12 cellular contexts compared by ENCODE assay signal in genomic region chr16:14549789-14550153, GRCh38.
DNase-seq lines count a peak whose midpoint lies in the region; ATAC-seq, FAIRE-seq and TF ChIP-seq lines count a peak whose summit lies in the region.
"Had no signal": no experiment of that assay in that cellular context is flagged by ENCODE, and none has a peak within 500 bp of the region (broad histone marks: within the 10 kb centered on the region; RNA-seq: fewer than 3 reads in every experiment).

No MANE protein-coding gene starts in this region.

- no peaks in the 10 kb centered on the region for H3K9me2 ChIP-seq in GM23338 (ENCODE audit: insufficient read depth)

- H3K23ac ChIP-seq in mesendoderm (ENCODE audit: low read length) = peak overlapping the region; percentile 17

- no peaks in the 10 kb centered on the region for H3K9me3 ChIP-seq in BE2C

- H2BK120ac ChIP-seq in mesendoderm (ENCODE audit: low read depth, low read length) = no peak overlapping the region

- no peak overlapping the region for H3K18ac ChIP-seq in mesendoderm (ENCODE audit: low read length)

- no peak overlapping the region for H3K4me3 Mint-ChIP-seq in GM23338

- no peaks in the 10 kb centered on the region; the same call in 1 of the 2 replicates for H3F3A ChIP-seq in GM23338 (replicated peaks; ENCODE audit: low read depth)

- H3K27me3 ChIP-seq in GM23338 (ENCODE audit: insufficient read depth) (no peaks in the 10 kb centered on the region), mesendoderm (ENCODE audit: insufficient read depth, low read length, poor library complexity) (no peaks in the 10 kb centered on the region), BE2C (no peaks in the 10 kb centered on the region), brain microvascular endothelial cell (replicated peaks) (no peaks in the 10 kb centered on the region)

- DNase-seq in GM23338 (ENCODE audit: low spot score) (no peak), NCI-H2081 treated with DMSO at 0.1 percent for 48 hours (lab: John Stamatoyannopoulos, UW) (peak; percentile 74), dermis microvascular lymphatic vessel endothelial cell (ENCODE audit: low read depth in 2 of 2) (peak; percentile 11 to 37), mesendoderm (no peak), BE2C (no peak), brain microvascular endothelial cell (no peak), GM12892 (ENCODE audit: insufficient read length) (no peak)
- no peak for DNase-seq in stimulated activated CD4-positive, alpha-beta T cell treated with anti-CD3 and anti-CD28 coated beads, Interleukin-4, amount 100 ng/mL, for 1 hour
- DNase-seq: activated T-cell treated with anti-CD3 and anti-CD28 coated beads, Interleukin-2, amount 50 U/mL, for 1 hour; NCI-H82 had no signal

- no peak overlapping the region for H2BK15ac ChIP-seq in mesendoderm (replicated peaks; ENCODE audit: low read depth)

- H3K4me1 Mint-ChIP-seq in GM23338 = peaks cover 28% of the 10 kb centered on the region

- no peaks in the 10 kb centered on the region for H3K9me3 Mint-ChIP-seq in GM23338

- H4K20me1 ChIP-seq in GM23338 (replicated peaks; ENCODE audit: insufficient read depth) = no peaks in the 10 kb centered on the region

- peaks cover 6% of the 10 kb centered on the region for H3K79me2 ChIP-seq in GM23338 (replicated peaks; ENCODE audit: insufficient read depth)
- no peaks in the 10 kb centered on the region for H3K79me2 ChIP-seq in mesendoderm (ENCODE audit: control insufficient read depth, insufficient read depth, low read length)

- in situ Hi-C loops in brain microvascular endothelial cell (cut with HindIII; ENCODE audit: low pct_ligation_motif_present, low sequenced_read_pairs) = no loop called here

- no peak for ATAC-seq in GM23338
- ATAC-seq: activated CD4-positive, CD25-positive, alpha-beta regulatory T cell treated with anti-CD3 and anti-CD28 coated beads, Interleukin-2, amount 50 U/mL, for 24 hours had no signal

- H3K9ac ChIP-seq in mesendoderm (ENCODE audit: low read length) = no peak overlapping the region
- H3K9ac ChIP-seq: KMS-11 had no signal

- no peaks in the 10 kb centered on the region for H3K79me1 ChIP-seq in mesendoderm (ENCODE audit: low read length)

- H3K4me1 ChIP-seq in GM23338 (ENCODE audit: insufficient read depth) (peaks cover 24% of the 10 kb centered on the region), mesendoderm (ENCODE audit: control insufficient read depth, low read depth, low read length) (no peaks in the 10 kb centered on the region), BE2C (no peaks in the 10 kb centered on the region; the same call in 1 of the 2 replicates)

- H3K56ac ChIP-seq in mesendoderm (ENCODE audit: low read length) = no peak overlapping the region

- no peak for TF ChIP-seq POLR2A in GM12892 (IDR thresholded peaks at IDR 0.05; ENCODE audit: low read depth, low read length)

- peak overlapping the region; percentile 81 for H3K27ac Mint-ChIP-seq in GM23338

- no peak overlapping the region for H3K4ac ChIP-seq in mesendoderm (ENCODE audit: low read depth, low read length)

- H3K4me2 ChIP-seq in GM23338 (0 out of 2 replicates have a peak overlapping the region, but pooled peaks have one; percentile 29), mesendoderm (ENCODE audit: low read length) (no peak overlapping the region)
- H3K4me2 ChIP-seq: KMS-11 had no signal

- no peak overlapping the region for H2AFZ ChIP-seq in GM23338

- TF ChIP-seq CTCF in GM23338 (conservative IDR thresholded peaks at IDR 0.05; ENCODE audit: low read depth in 2 of 2) (no peak), BE2C (IDR thresholded peaks at IDR 0.05; ENCODE audit: low read depth, low read length) (no peak), brain microvascular endothelial cell (IDR thresholded peaks at IDR 0.05; ENCODE audit: low read depth, low read length, missing control alignments) (no peak)

- H3K36me3 ChIP-seq in GM23338 (ENCODE audit: insufficient read depth) (no peaks in the 10 kb centered on the region), mesendoderm (ENCODE audit: control insufficient read depth, insufficient read depth, low read length) (no peaks in the 10 kb centered on the region), BE2C (0 out of 2 replicates have a peak, but pooled peaks cover 6% of the 10 kb centered on the region), brain microvascular endothelial cell (replicated peaks) (no peaks in the 10 kb centered on the region)

- no peak overlapping the region for H4K8ac ChIP-seq in mesendoderm (ENCODE audit: low read depth, low read length)

- WGBS in mesendoderm (ENCODE audit: extremely low coverage, insufficient coverage, low lambda C conversion rate) = no CpG with 5 or more reads among the region's 5 CpGs

- no peak overlapping the region for H2AK5ac ChIP-seq in mesendoderm (ENCODE audit: low read length)

- peak overlapping the region; percentile 48; the same call in 1 of the 2 replicates for H3K27ac ChIP-seq in GM23338 (ENCODE audit: low read depth)
- no peak overlapping the region for H3K27ac ChIP-seq in mesendoderm (ENCODE audit: low read depth, low read length)
- H3K27ac ChIP-seq in brain microvascular endothelial cell = no peak overlapping the region
- H3K27ac ChIP-seq: KMS-11 had no signal

- H3K4me3 ChIP-seq in GM23338 (no peak overlapping the region), mesendoderm (ENCODE audit: low read length) (no peak overlapping the region), BE2C (ENCODE audit: low read depth, low read length) (no peak overlapping the region), brain microvascular endothelial cell (ENCODE audit: low read depth, low read length) (no peak overlapping the region)

- no peak overlapping the region for H4K5ac ChIP-seq in mesendoderm (ENCODE audit: low read length)

- H3K36me3 Mint-ChIP-seq in GM23338 (ENCODE audit: low read depth) = peaks cover 17% of the 10 kb centered on the region; the same call in 2 of the 3 replicates

- H2BK5ac ChIP-seq in mesendoderm (ENCODE audit: low read length) = no peak overlapping the region

- H3K27me3 Mint-ChIP-seq in GM23338 (ENCODE audit: insufficient read depth, low read depth, poor library complexity) = no peaks in the 10 kb centered on the region

- no peak for FAIRE-seq in GM12892 (lab: Jason Lieb, UNC)

TF ChIP-seq in GM23338, 12 proteins besides CTCF, POLR2A, EP300 and RAD21:
- no peak for TF ChIP-seq ZNF114 (CRISPR knock-in tag; IDR thresholded peaks at IDR 0.05)

Comparison
In these comparisons a context has a peak if more than half of its experiments do, and no peak if none do; other contexts are left out.
1. DNase-seq: peak in NCI-H2081 treated with DMSO at 0.1 percent for 48 hours (single experiment) and dermis microvascular lymphatic vessel endothelial cell (2 of 2); none in GM23338 (single experiment), mesendoderm (single experiment), BE2C (single experiment), brain microvascular endothelial cell (single experiment), stimulated activated CD4-positive, alpha-beta T cell treated with anti-CD3 and anti-CD28 coated beads, Interleukin-4, amount 100 ng/mL, for 1 hour (single experiment) and GM12892 (single experiment).